ENCODE assay signal across 14 cellular contexts in genomic region chr6:25327372-25327771, GRCh38. TPM values are rescaled to one million over a fixed set of nuclear protein-coding genes. Genes with fewer than 3 reads are reported as not detected.
DNase-seq lines count a peak whose midpoint lies in the region; ATAC-seq and TF ChIP-seq lines count a peak whose summit lies in the region.
"Had no signal": no experiment of that assay in that cellular context is flagged by ENCODE, and none has a peak within 500 bp of the region (broad histone marks: within the 10 kb centered on the region; RNA-seq: fewer than 3 reads in every experiment).

No MANE protein-coding gene starts in this region.

- 58 to 63% (median 62%) methylated on average over 2 of the region's 2 CpGs for WGBS in psoas muscle, 3 donors

- no peak overlapping the region for H3K4me3 ChIP-seq in psoas muscle

- peaks cover 0 to 2% (median 0%) of the 10 kb centered on the region in 3 donors for H3K27me3 ChIP-seq in psoas muscle (ENCODE audit: insufficient read depth in 3 of 3, low read length in 2 of 3)

- H3K27ac ChIP-seq in psoas muscle, result no peak overlapping the region

- peak; percentile 66 for ATAC-seq in left lobe of liver
- ATAC-seq in psoas muscle, result no peak
- no peak for ATAC-seq in GM19023 (IDR thresholded peaks at IDR 0.05; ENCODE audit: unreplicated experiment)
- ATAC-seq: Panc1 had no signal

- in situ Hi-C loops in G401 (cut with HindIII; ENCODE audit: low sequenced_read_pairs), result no loop called here

- TF ChIP-seq CTCF in psoas muscle (IDR thresholded peaks at IDR 0.05), result no peak

- H3K4me1 ChIP-seq in psoas muscle, result no peaks in the 10 kb centered on the region

- H3K36me3 ChIP-seq in psoas muscle (ENCODE audit: insufficient read depth in 1 of 2, low read depth in 1 of 2), result no peaks in the 10 kb centered on the region

- H3K9me3 ChIP-seq in psoas muscle, result no peaks in the 10 kb centered on the region
- H3K9me3 ChIP-seq: Caco-2 had no signal

- intact Hi-C loops in psoas muscle (cut with DNase I), result no loop called here

- DNase-seq in G401 (ENCODE audit: low spot score) (peak; percentile 52), NCI-H146 treated with DMSO at 0.1 percent for 48 hours (lab: John Stamatoyannopoulos, UW; ENCODE audit: unreplicated experiment) (peak; percentile 85), NCI-H748 (lab: John Stamatoyannopoulos, UW; ENCODE audit: unreplicated experiment) (peak; percentile 68), left lobe of liver (ENCODE audit: low spot score) (no peak), psoas muscle (no peak), HCEC 1CT (no peak)
- DNase-seq: Caco-2, DMS53, NCI-H1105, NCI-H2029, NCI-H2227 treated with DMSO at 0.1 percent for 48 hours, NCI-H82 had no signal

RNA-seq across cellular contexts. Expression of gene CARMIL1, which starts 48.2 kb away (rescaled TPM):
- total RNA-seq in G401 (2014; rRNA removed; shearing (Covaris generic)), result 0.20 and 0.37 TPM in 2 replicates
- total RNA-seq in left lobe of liver, result 4.0 TPM
- total RNA-seq in psoas muscle, result 1 to 10 TPM in 1 of 4 donors, under 1 TPM in 3; 0.34 to 1.0 (median 0.81) TPM
- under 1 TPM; 0.11 to 0.83 (median 0.44) TPM for polyA plus RNA-seq in psoas muscle

Comparison
In these comparisons a context has a peak if more than half of its experiments do, and no peak if none do; other contexts are left out.
1. DNase-seq: peak in G401 (single experiment), NCI-H146 treated with DMSO at 0.1 percent for 48 hours (single experiment) and NCI-H748 (single experiment); none in left lobe of liver (single experiment), psoas muscle (0 of 2) and HCEC 1CT (single experiment).